ENCODE assay signal across 13 cellular contexts in genomic region chr7:140232959-140233649, GRCh38. TPM values are rescaled to one million over a fixed set of nuclear protein-coding genes. Genes with fewer than 3 reads are reported as not detected.
A peak's percentile ranks its signal among the peaks of the same experiment; 100 is the strongest.
DNase-seq lines count a peak whose midpoint lies in the region; ATAC-seq and TF ChIP-seq lines count a peak whose summit lies in the region.
"Had no signal": no experiment of that assay in that cellular context is flagged by ENCODE, and none has a peak within 500 bp of the region (broad histone marks: within the 10 kb centered on the region; RNA-seq: fewer than 3 reads in every experiment).

No MANE protein-coding gene starts in this region.

- H3K9me3 ChIP-seq in right cardiac atrium (ENCODE audit: control insufficient read depth, low read length): no peaks in the 10 kb centered on the region
- H3K9me3 ChIP-seq: right lobe of liver had no signal

- TF ChIP-seq CTCF in GM10248 (IDR thresholded peaks at IDR 0.05; ENCODE audit: control extremely low read depth, extremely low read depth, low read depth, missing control alignments): no peak
- TF ChIP-seq CTCF in neural crest cell (conservative IDR thresholded peaks at IDR 0.05): no peak
- no peak for TF ChIP-seq CTCF in progenitor cell of endocrine pancreas (IDR thresholded peaks at IDR 0.05; ENCODE audit: unreplicated experiment)

- intact Hi-C loops in right cardiac atrium (cut with DNase I): no loop called here

- no peak overlapping the region for H3K27ac ChIP-seq in right cardiac atrium (ENCODE audit: low read length)
- H3K27ac ChIP-seq: HL-60, right lobe of liver had no signal

- H3K9me3 Mint-ChIP-seq in neural crest cell (no peaks in the 10 kb centered on the region), progenitor cell of endocrine pancreas (ENCODE audit: low read depth) (no peaks in the 10 kb centered on the region)
- H3K9me3 Mint-ChIP-seq in activated naive CD4-positive, alpha-beta T cell treated with anti-CD3 and anti-CD28 coated beads, Interleukin-2, amount 10 ng/mL, durations not matched to agents 7 days and 5 days: no peaks in the 10 kb centered on the region

- H3K4me1 ChIP-seq in right cardiac atrium (ENCODE audit: control insufficient read depth, insufficient read depth, low read length): no peaks in the 10 kb centered on the region

- H3K36me3 Mint-ChIP-seq in neural crest cell (ENCODE audit: low read depth) (no peaks in the 10 kb centered on the region), progenitor cell of endocrine pancreas (ENCODE audit: insufficient read depth) (no peaks in the 10 kb centered on the region)
- peaks cover 5% of the 10 kb centered on the region for H3K36me3 Mint-ChIP-seq in activated naive CD4-positive, alpha-beta T cell treated with anti-CD3 and anti-CD28 coated beads, Interleukin-2, amount 10 ng/mL, durations not matched to agents 7 days and 5 days

- 80% methylated on average over 5 of the region's 5 CpGs for WGBS in right cardiac atrium

- no peak overlapping the region for H3K4me3 ChIP-seq in right cardiac atrium (ENCODE audit: low read length)
- H3K4me3 ChIP-seq: right lobe of liver had no signal

- H3K4me3 Mint-ChIP-seq in neural crest cell (peak overlapping the region; percentile 18), progenitor cell of endocrine pancreas (ENCODE audit: low read depth) (no peak overlapping the region)
- no peak overlapping the region for H3K4me3 Mint-ChIP-seq in activated naive CD4-positive, alpha-beta T cell treated with anti-CD3 and anti-CD28 coated beads, Interleukin-2, amount 10 ng/mL, durations not matched to agents 7 days and 5 days

- H3K4me1 Mint-ChIP-seq in neural crest cell (peaks cover 22% of the 10 kb centered on the region), progenitor cell of endocrine pancreas (ENCODE audit: low read depth) (peaks cover 9% of the 10 kb centered on the region)
- peaks cover 43% of the 10 kb centered on the region for H3K4me1 Mint-ChIP-seq in activated naive CD4-positive, alpha-beta T cell treated with anti-CD3 and anti-CD28 coated beads, Interleukin-2, amount 10 ng/mL, durations not matched to agents 7 days and 5 days

- H3K27me3 Mint-ChIP-seq in neural crest cell (ENCODE audit: low read depth): peaks cover 43% of the 10 kb centered on the region
- no peaks in the 10 kb centered on the region for H3K27me3 Mint-ChIP-seq in activated naive CD4-positive, alpha-beta T cell treated with anti-CD3 and anti-CD28 coated beads, Interleukin-2, amount 10 ng/mL, durations not matched to agents 7 days and 5 days
- H3K27me3 Mint-ChIP-seq in progenitor cell of endocrine pancreas: peaks cover 26% of the 10 kb centered on the region

- POLR2A ChIA-PET in GM10248 (lab: Yijun Ruan, JAX): no interaction called here

- peak; percentile 57 for ATAC-seq in GM21515 (IDR thresholded peaks at IDR 0.05; ENCODE audit: unreplicated experiment)
- no peak for ATAC-seq in right cardiac atrium
- ATAC-seq in GM18867 (IDR thresholded peaks at IDR 0.05; ENCODE audit: unreplicated experiment): no peak

- H3K27me3 ChIP-seq in right cardiac atrium (ENCODE audit: control insufficient read depth, insufficient read depth): no peaks in the 10 kb centered on the region
- H3K27me3 ChIP-seq: right lobe of liver had no signal

- DNase-seq in GM10248 (ENCODE audit: extremely low spot score) (peak; percentile 39), MV-4-11 (lab: John Stamatoyannopoulos, UW) (peak; percentile 82), neural crest cell (ENCODE audit: low read depth, low spot score) (no peak), right cardiac atrium (no peak), progenitor cell of endocrine pancreas (ENCODE audit: low spot score, unreplicated experiment) (no peak)
- no peak for DNase-seq in activated naive CD4-positive, alpha-beta T cell treated with anti-CD3 and anti-CD28 coated beads, Interleukin-2, amount 10 ng/mL, durations not matched to agents 7 days and 5 days
- DNase-seq: activated CD4-positive, alpha-beta T cell treated with anti-CD3 and anti-CD28 coated beads, Interleukin-2, amount 50 U/mL, for 4 hours; NCI-H2171; OCI-M1; right lobe of liver had no signal

- CTCF ChIA-PET in GM10248 (lab: Yijun Ruan, JAX): no interaction called here
- CTCF ChIA-PET in activated naive CD4-positive, alpha-beta T cell treated with anti-CD3 and anti-CD28 coated beads, Interleukin-2, amount 10 ng/mL, durations not matched to agents 7 days and 5 days (lab: Charles Lee): interaction anchor here (0.6 to 1.3 kb wide), 5 partner anchors 40 to 238 kb away, joined by 3 to 4 read pairs (median 3); partner anchors contain the start of gene KDM7A

- H3K27ac Mint-ChIP-seq in neural crest cell (ENCODE audit: unreplicated experiment) (no peak overlapping the region), progenitor cell of endocrine pancreas (no peak overlapping the region)
- H3K27ac Mint-ChIP-seq in activated naive CD4-positive, alpha-beta T cell treated with anti-CD3 and anti-CD28 coated beads, Interleukin-2, amount 10 ng/mL, durations not matched to agents 7 days and 5 days: no peak overlapping the region

RNA-seq across cellular contexts. Expression of gene KDM7A, which starts 56.3 kb away (rescaled TPM):
- total RNA-seq in neural crest cell (4.9 and 5.2 TPM in 2 replicates), right cardiac atrium (10 to 100 TPM; 11.5 to 14.8 (median 12.8) TPM), progenitor cell of endocrine pancreas (11.3 and 13.8 TPM in 2 replicates)
- 4.5 TPM for polyA plus RNA-seq in right cardiac atrium

Comparison
In these comparisons a context has a peak if more than half of its experiments do, and no peak if none do; other contexts are left out.
1. DNase-seq: peak in GM10248 (single experiment) and MV-4-11 (single experiment); none in neural crest cell (single experiment), right cardiac atrium (0 of 3), activated naive CD4-positive, alpha-beta T cell treated with anti-CD3 and anti-CD28 coated beads, Interleukin-2, amount 10 ng/mL, durations not matched to agents 7 days and 5 days (single experiment) and progenitor cell of endocrine pancreas (single experiment).